ENCODE assay signal across 30 cellular contexts in genomic region chr2:39109543-39109942, GRCh38. TPM values are rescaled to one million over a fixed set of nuclear protein-coding genes. Genes with fewer than 3 reads are reported as not detected.
DNase-seq lines count a peak whose midpoint lies in the region; ATAC-seq and TF ChIP-seq lines count a peak whose summit lies in the region.
"Had no signal": no experiment of that assay in that cellular context is flagged by ENCODE, and none has a peak within 500 bp of the region (broad histone marks: within the 10 kb centered on the region; RNA-seq: fewer than 3 reads in every experiment).

No MANE protein-coding gene starts in this region.

- TF ChIP-seq CTCF in activated B cell treated with CpG ODN at 0.5 μM for 24 hours (IDR thresholded peaks at IDR 0.05): no peak
- no peak for TF ChIP-seq CTCF in coronary artery (IDR thresholded peaks at IDR 0.05)

- no peak for DNase-seq in activated CD4-positive, alpha-beta T cell treated with anti-CD3 and anti-CD28 coated beads, Interleukin-2, amount 10 ng/mL, durations not matched to agents 24 days and 14 days
- no peak for DNase-seq in activated CD4-positive, alpha-beta T cell treated with anti-CD3 and anti-CD28 coated beads, Interleukin-2, amount 50 U/mL, for 4 hours
- no peak for DNase-seq in CD8-positive, alpha-beta memory T cell
- DNase-seq in activated B cell treated with CpG ODN at 0.5 μM for 24 hours (no peak), RPMI8226 (no peak), coronary artery (ENCODE audit: low spot score) (no peak)
- DNase-seq in naive thymus-derived CD8-positive, alpha-beta T cell: no peak
- DNase-seq in stimulated activated CD4-positive, alpha-beta T cell treated with anti-CD3 and anti-CD28 coated beads, Interleukin-2, amount 100 ng/mL, for 24 hours: no peak
- DNase-seq: 8988T; activated CD4-positive, alpha-beta T cell treated with anti-CD3 and anti-CD28 coated beads, Interleukin-2, amount 50 U/mL, for 1 hour; caudate nucleus; DND-41; glutamatergic neuron; GOT3; left lung; mesendoderm; NCI-H1048; NCI-H1694; NCI-H446; NCI-H748 treated with DMSO at 0.1 percent for 48 hours; Peyer's patch; SHP77 treated with DMSO at 0.1 percent for 48 hours; stimulated activated CD4-positive, alpha-beta T cell treated with anti-CD3 and anti-CD28 coated beads, Interleukin-15, amount 100 ng/mL, for 24 hours; stimulated activated naive B cell treated with anti-CD40 and anti-IgM and Interleukin-4, amounts not matched to agents 10 μg/mL and 1 μg/mL and 100 μg/mL, for 72 hours; substantia nigra; T1000; trophoblast cell had no signal

- H3K4me1 ChIP-seq in CD8-positive, alpha-beta memory T cell (ENCODE audit: insufficient read depth, low read length): peaks cover 29% of the 10 kb centered on the region

- no peaks in the 10 kb centered on the region for H3K36me3 ChIP-seq in CD8-positive, alpha-beta memory T cell (ENCODE audit: insufficient read depth, low read length)

- peaks cover 46% of the 10 kb centered on the region for H3K36me3 Mint-ChIP-seq in activated CD4-positive, alpha-beta T cell treated with anti-CD3 and anti-CD28 coated beads, Interleukin-2, amount 10 ng/mL, durations not matched to agents 24 days and 14 days (ENCODE audit: low read depth)
- H3K36me3 Mint-ChIP-seq in CD8-positive, alpha-beta memory T cell: peaks cover 0 to 32% (median 9%) of the 10 kb centered on the region in 3 donors
- H3K36me3 Mint-ChIP-seq in activated B cell treated with CpG ODN at 0.5 μM for 24 hours (ENCODE audit: low read depth): peaks cover 26% of the 10 kb centered on the region
- H3K36me3 Mint-ChIP-seq in naive thymus-derived CD8-positive, alpha-beta T cell: peaks cover 0 to 39% (median 7%) of the 10 kb centered on the region in 3 donors

- peak overlapping the region; percentile 5 for H3K4me3 Mint-ChIP-seq in activated CD4-positive, alpha-beta T cell treated with anti-CD3 and anti-CD28 coated beads, Interleukin-2, amount 10 ng/mL, durations not matched to agents 24 days and 14 days
- no peak overlapping the region for H3K4me3 Mint-ChIP-seq in CD8-positive, alpha-beta memory T cell
- no peak overlapping the region for H3K4me3 Mint-ChIP-seq in activated B cell treated with CpG ODN at 0.5 μM for 24 hours
- no peak overlapping the region for H3K4me3 Mint-ChIP-seq in naive thymus-derived CD8-positive, alpha-beta T cell
- H3K4me3 Mint-ChIP-seq: CD14-positive monocyte; dendritic cell treated with granulocyte-macrophage colony-stimulating factor and Interleukin-4, amounts not matched to agents 40 ng/mL and 50 ng/mL, for 4 days; stimulated activated naive B cell treated with anti-CD40 and anti-IgM and Interleukin-4, amounts not matched to agents 10 μg/mL and 1 μg/mL and 100 μg/mL, for 72 hours had no signal

- no peak overlapping the region for H3K4me3 ChIP-seq in CD8-positive, alpha-beta memory T cell (ENCODE audit: low read length)
- H3K4me3 ChIP-seq in coronary artery: no peak overlapping the region
- H3K4me3 ChIP-seq: left lung, Peyer's patch had no signal

- peak overlapping the region; percentile 64 for H3K27ac Mint-ChIP-seq in activated CD4-positive, alpha-beta T cell treated with anti-CD3 and anti-CD28 coated beads, Interleukin-2, amount 10 ng/mL, durations not matched to agents 24 days and 14 days
- peak overlapping the region in 7 of 8 donors; percentile 1 to 73 (median 24) for H3K27ac Mint-ChIP-seq in CD8-positive, alpha-beta memory T cell
- peak overlapping the region; percentile 15 for H3K27ac Mint-ChIP-seq in activated B cell treated with CpG ODN at 0.5 μM for 24 hours
- peak overlapping the region in 8 of 10 donors; percentile 5 to 64 (median 29) for H3K27ac Mint-ChIP-seq in naive thymus-derived CD8-positive, alpha-beta T cell
- H3K27ac Mint-ChIP-seq: CD14-positive monocyte; dendritic cell treated with granulocyte-macrophage colony-stimulating factor and Interleukin-4, amounts not matched to agents 40 ng/mL and 50 ng/mL, for 4 days; stimulated activated naive B cell treated with anti-CD40 and anti-IgM and Interleukin-4, amounts not matched to agents 10 μg/mL and 1 μg/mL and 100 μg/mL, for 72 hours had no signal

- H3K9me3 ChIP-seq in CD8-positive, alpha-beta memory T cell (ENCODE audit: low read length): no peaks in the 10 kb centered on the region
- H3K9me3 ChIP-seq: left lung, Peyer's patch had no signal

- peaks cover 53% of the 10 kb centered on the region for H3K4me1 Mint-ChIP-seq in activated CD4-positive, alpha-beta T cell treated with anti-CD3 and anti-CD28 coated beads, Interleukin-2, amount 10 ng/mL, durations not matched to agents 24 days and 14 days
- peaks cover 56 to 90% (median 80%) of the 10 kb centered on the region in 3 donors for H3K4me1 Mint-ChIP-seq in CD8-positive, alpha-beta memory T cell
- peaks cover 61% of the 10 kb centered on the region for H3K4me1 Mint-ChIP-seq in activated B cell treated with CpG ODN at 0.5 μM for 24 hours
- H3K4me1 Mint-ChIP-seq in naive thymus-derived CD8-positive, alpha-beta T cell: peaks cover 31 to 71% (median 61%) of the 10 kb centered on the region in 4 donors

- H3K9me3 Mint-ChIP-seq in activated CD4-positive, alpha-beta T cell treated with anti-CD3 and anti-CD28 coated beads, Interleukin-2, amount 10 ng/mL, durations not matched to agents 24 days and 14 days: no peaks in the 10 kb centered on the region
- no peaks in the 10 kb centered on the region for H3K9me3 Mint-ChIP-seq in CD8-positive, alpha-beta memory T cell
- no peaks in the 10 kb centered on the region for H3K9me3 Mint-ChIP-seq in activated B cell treated with CpG ODN at 0.5 μM for 24 hours
- H3K9me3 Mint-ChIP-seq in naive thymus-derived CD8-positive, alpha-beta T cell: no peaks in the 10 kb centered on the region
- H3K9me3 Mint-ChIP-seq: CD14-positive monocyte; dendritic cell treated with granulocyte-macrophage colony-stimulating factor and Interleukin-4, amounts not matched to agents 40 ng/mL and 50 ng/mL, for 4 days; stimulated activated naive B cell treated with anti-CD40 and anti-IgM and Interleukin-4, amounts not matched to agents 10 μg/mL and 1 μg/mL and 100 μg/mL, for 72 hours had no signal

- intact Hi-C loops in activated CD4-positive, alpha-beta T cell treated with anti-CD3 and anti-CD28 coated beads, Interleukin-2, amount 10 ng/mL, durations not matched to agents 24 days and 14 days (cut with micrococcal nuclease): no loop called here
- intact Hi-C loops in activated B cell treated with CpG ODN at 0.5 μM for 24 hours (cut with micrococcal nuclease): no loop called here

- no peaks in the 10 kb centered on the region for H3K27me3 ChIP-seq in CD8-positive, alpha-beta memory T cell (ENCODE audit: insufficient read depth, low read length, poor library complexity, severe bottlenecking)
- H3K27me3 ChIP-seq: left lung, Peyer's patch had no signal

- CTCF ChIA-PET in CD8-positive, alpha-beta memory T cell (lab: Charles Lee): interaction anchor here (0.6 to 2.5 kb wide), 4 partner anchors 11 to 609 kb away, joined by 3 to 19 read pairs (median 4); partner anchors contain the start of gene SOS1
- CTCF ChIA-PET in activated B cell treated with CpG ODN at 0.5 μM for 24 hours (lab: Charles Lee): interaction anchor here (0.9 to 2.4 kb wide), 3 partner anchors 11 to 162 kb away, joined by 3 to 8 read pairs (median 3); partner anchors contain the start of gene SOS1

- no peak for ATAC-seq in activated B cell treated with CpG ODN at 0.5 μM for 24 hours (ENCODE audit: low read depth)
- ATAC-seq in naive thymus-derived CD8-positive, alpha-beta T cell: no peak
- ATAC-seq: esophagus mucosa; left lung; stimulated activated naive B cell treated with anti-CD40 and anti-IgM and Interleukin-4, amounts not matched to agents 10 μg/mL and 1 μg/mL and 100 μg/mL, for 72 hours had no signal

- H3K27ac ChIP-seq in CD8-positive, alpha-beta memory T cell (ENCODE audit: low read depth, low read length): no peak overlapping the region
- no peak overlapping the region for H3K27ac ChIP-seq in coronary artery
- H3K27ac ChIP-seq: left lung, Peyer's patch had no signal

- H3K27me3 Mint-ChIP-seq in activated CD4-positive, alpha-beta T cell treated with anti-CD3 and anti-CD28 coated beads, Interleukin-2, amount 10 ng/mL, durations not matched to agents 24 days and 14 days: no peaks in the 10 kb centered on the region
- no peaks in the 10 kb centered on the region for H3K27me3 Mint-ChIP-seq in CD8-positive, alpha-beta memory T cell
- no peaks in the 10 kb centered on the region for H3K27me3 Mint-ChIP-seq in activated B cell treated with CpG ODN at 0.5 μM for 24 hours
- H3K27me3 Mint-ChIP-seq in naive thymus-derived CD8-positive, alpha-beta T cell: no peaks in the 10 kb centered on the region
- H3K27me3 Mint-ChIP-seq: dendritic cell treated with granulocyte-macrophage colony-stimulating factor and Interleukin-4, amounts not matched to agents 40 ng/mL and 50 ng/mL, for 4 days; stimulated activated naive B cell treated with anti-CD40 and anti-IgM and Interleukin-4, amounts not matched to agents 10 μg/mL and 1 μg/mL and 100 μg/mL, for 72 hours had no signal

- POLR2A ChIA-PET in CD8-positive, alpha-beta memory T cell (lab: Charles Lee): interaction anchor here (0.9 to 1.2 kb wide), 2 partner anchors 11 to 118 kb away, joined by 4 to 5 read pairs; partner anchors contain the start of gene SOS1
- POLR2A ChIA-PET in activated B cell treated with CpG ODN at 0.5 μM for 24 hours (lab: Charles Lee): interaction anchor here (1.0 kb wide), 1 partner anchor 17 kb away, joined by 9 read pairs; no protein-coding TSS in a partner anchor
- POLR2A ChIA-PET in naive thymus-derived CD8-positive, alpha-beta T cell (lab: Charles Lee): interaction anchor here (0.7 to 1.0 kb wide), 2 partner anchors 10 to 11 kb away, joined by 4 to 5 read pairs; partner anchors contain the start of gene SOS1

RNA-seq across cellular contexts. Expression of gene SOS1, which starts 11.3 kb away (rescaled TPM):
- total RNA-seq in activated CD4-positive, alpha-beta T cell treated with anti-CD3 and anti-CD28 coated beads, Interleukin-2, amount 10 ng/mL, durations not matched to agents 24 days and 14 days: 66.1 and 74.5 TPM in 2 replicates
- total RNA-seq in CD8-positive, alpha-beta memory T cell: 10 to 100 TPM; 72.6 to 75.9 TPM
- 14.5 TPM for polyA plus RNA-seq in CD8-positive, alpha-beta memory T cell
- 39.2 and 51.9 TPM in 2 replicates for total RNA-seq in activated B cell treated with CpG ODN at 0.5 μM for 24 hours
- 10 to 100 TPM; 42.9 to 51.6 TPM for total RNA-seq in naive thymus-derived CD8-positive, alpha-beta T cell
- polyA plus RNA-seq in naive thymus-derived CD8-positive, alpha-beta T cell: 10 to 100 TPM; 10.6 to 13.7 (median 11.7) TPM
